ENCODE assay signal across 16 cellular contexts in the genomic region with DNA sequence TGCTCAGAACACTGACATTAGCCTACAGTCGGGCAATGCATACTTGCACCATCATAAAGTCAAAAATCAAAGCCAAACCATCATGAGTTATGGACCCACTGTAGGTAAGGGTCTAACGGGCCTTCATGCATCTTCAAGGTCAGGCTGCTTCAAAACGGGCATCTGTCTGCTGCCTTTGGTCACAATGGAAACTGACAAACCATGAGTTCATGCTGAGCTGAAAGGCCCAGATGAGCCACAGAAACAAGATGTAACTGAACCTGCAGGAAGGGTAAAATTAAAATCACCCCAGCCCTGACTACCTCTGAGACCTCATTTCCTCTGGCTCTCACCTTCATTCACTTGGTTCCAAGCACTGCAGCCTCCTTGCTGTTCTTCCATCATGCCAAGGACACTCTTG.
A peak's percentile ranks its signal among the peaks of the same experiment; 100 is the strongest.
DNase-seq lines count a peak whose midpoint lies in the region; TF ChIP-seq lines count a peak whose summit lies in the region.
"Had no signal": no experiment of that assay in that cellular context is flagged by ENCODE, and none has a peak within 500 bp of the region (broad histone marks: within the 10 kb centered on the region; RNA-seq: fewer than 3 reads in every experiment).

No MANE protein-coding gene starts in this region.

- H2AFZ ChIP-seq in neural progenitor cell (replicated peaks) (no peak overlapping the region), mammary epithelial cell (ENCODE audit: low read depth, low read length) (no peak overlapping the region)
- H2AFZ ChIP-seq: GM23248 had no signal

- H3K27ac ChIP-seq in BLaER1 treated with 17β-estradiol and CSF1 and Interleukin-3, amounts not matched to agents 10 nM and 100 nM = peak overlapping the region in 2 of 11 experiments; percentile 42 to 55; a peak in 4 of 22 replicates
- H3K27ac ChIP-seq in HUES64 (ENCODE audit: low read depth, low read length) (peak overlapping the region; percentile 23), cingulate gyrus (ENCODE audit: low read depth, low read length) (peak overlapping the region; percentile 65), neural progenitor cell (no peak overlapping the region), mammary epithelial cell (ENCODE audit: insufficient read depth, low read depth, low read length) (no peak overlapping the region)
- H3K27ac ChIP-seq: BLaER1 had no signal

- H3K4me3 Mint-ChIP-seq in neural progenitor cell = no peak overlapping the region
- H3K4me3 Mint-ChIP-seq: CD4-positive, CD25-positive, alpha-beta regulatory T cell had no signal

- H3K79me2 ChIP-seq in neural progenitor cell (ENCODE audit: low read depth) (no peaks in the 10 kb centered on the region), mammary epithelial cell (ENCODE audit: insufficient read depth, low read length) (no peaks in the 10 kb centered on the region)

- in situ Hi-C loops in mammary epithelial cell (cut with MboI; ENCODE audit: low sequenced_read_pairs in 2 of 2) = no loop called here
- in situ Hi-C loops in GM13977 (cut with MboI; ENCODE audit: low pct_unique_long_range_greater_than_20kb, low sequenced_read_pairs, unreplicated experiment) = no loop called here

- H3K9me3 Mint-ChIP-seq in neural progenitor cell = no peaks in the 10 kb centered on the region

- H3K36me3 ChIP-seq in BLaER1 treated with 17β-estradiol and CSF1 and Interleukin-3, amounts not matched to agents 10 nM and 100 nM = no peaks in the 10 kb centered on the region
- no peaks in the 10 kb centered on the region for H3K36me3 ChIP-seq in HUES64 (ENCODE audit: insufficient read depth, low read length)
- no peaks in the 10 kb centered on the region for H3K36me3 ChIP-seq in neural progenitor cell
- H3K36me3 ChIP-seq in mammary epithelial cell (ENCODE audit: insufficient read depth, low read length) = no peaks in the 10 kb centered on the region
- H3K36me3 ChIP-seq: BLaER1 had no signal

- no TSS peak for BruUV-seq in mammary epithelial cell (replicated peaks; lab: Mats Ljungman, UMichigan)

- H3K27me3 ChIP-seq in BLaER1 treated with 17β-estradiol and CSF1 and Interleukin-3, amounts not matched to agents 10 nM and 100 nM = no peaks in the 10 kb centered on the region
- no peaks in the 10 kb centered on the region for H3K27me3 ChIP-seq in HUES64 (ENCODE audit: insufficient read depth, low read length)
- H3K27me3 ChIP-seq in neural progenitor cell = no peaks in the 10 kb centered on the region
- H3K27me3 ChIP-seq in mammary epithelial cell (ENCODE audit: insufficient read depth, low read length) = no peaks in the 10 kb centered on the region
- H3K27me3 ChIP-seq: BLaER1 had no signal

- TF ChIP-seq POLR2A in lower leg skin (IDR thresholded peaks at IDR 0.05) = no peak

- no peaks in the 10 kb centered on the region for H4K20me1 ChIP-seq in BLaER1 treated with 17β-estradiol and CSF1 and Interleukin-3, amounts not matched to agents 10 nM and 100 nM
- peaks cover 15% of the 10 kb centered on the region for H4K20me1 ChIP-seq in neural progenitor cell (ENCODE audit: low read depth)
- no peaks in the 10 kb centered on the region for H4K20me1 ChIP-seq in mammary epithelial cell (ENCODE audit: insufficient read depth, low read length)
- H4K20me1 ChIP-seq: BLaER1 had no signal

- H3K9me3 ChIP-seq in BLaER1 treated with 17β-estradiol and CSF1 and Interleukin-3, amounts not matched to agents 10 nM and 100 nM (replicated peaks in 1 of 11) = no peaks in the 10 kb centered on the region
- H3K9me3 ChIP-seq in HUES64 (ENCODE audit: insufficient read depth, low read depth, low read length) (no peaks in the 10 kb centered on the region), neural progenitor cell (ENCODE audit: low read depth) (no peaks in the 10 kb centered on the region), mammary epithelial cell (replicated peaks; ENCODE audit: insufficient read depth, low read length) (no peaks in the 10 kb centered on the region)
- H3K9me3 ChIP-seq: BLaER1 had no signal

- peaks cover 25 to 51% (median 46%) of the 10 kb centered on the region in 10 experiments for H3K4me1 ChIP-seq in BLaER1 treated with 17β-estradiol and CSF1 and Interleukin-3, amounts not matched to agents 10 nM and 100 nM
- H3K4me1 ChIP-seq in HUES64 (ENCODE audit: insufficient read depth, low read length) (peaks cover 35% of the 10 kb centered on the region; the same call in 1 of the 2 replicates), neural progenitor cell (peaks cover 26% of the 10 kb centered on the region), mammary epithelial cell (ENCODE audit: insufficient read depth, low read length) (no peaks in the 10 kb centered on the region)

- DNase-seq in neural progenitor cell (ENCODE audit: low spot score) = no peak
- no peak for DNase-seq in RPMI8226
- DNase-seq in mammary epithelial cell = no peak
- DNase-seq in lower leg skin (ENCODE audit: low spot score in 2 of 2) = no peak
- no peak for DNase-seq in GM13977 (ENCODE audit: low spot score)
- DNase-seq: 8988T; AML-193; CD4-positive, CD25-positive, alpha-beta regulatory T cell; DMS53; GF-D8; H7 had no signal

- dilution Hi-C loops in mammary epithelial cell (cut with HindIII; ENCODE audit: low sequenced_read_pairs) = no loop called here

- H3K27me3 Mint-ChIP-seq in neural progenitor cell (ENCODE audit: insufficient read depth, low read depth) = peaks cover 8% of the 10 kb centered on the region
- H3K27me3 Mint-ChIP-seq: CD4-positive, CD25-positive, alpha-beta regulatory T cell had no signal

- H3F3A ChIP-seq in neural progenitor cell (ENCODE audit: low read depth) = peaks cover 6% of the 10 kb centered on the region

- H3K9ac ChIP-seq in BLaER1 treated with 17β-estradiol and CSF1 and Interleukin-3, amounts not matched to agents 10 nM and 100 nM = no peak overlapping the region
- H3K9ac ChIP-seq in HUES64 (ENCODE audit: low read depth, low read length) (no peak overlapping the region), neural progenitor cell (no peak overlapping the region), mammary epithelial cell (ENCODE audit: insufficient read depth, low read length) (no peak overlapping the region)
- H3K9ac ChIP-seq: BLaER1, GM23248 had no signal

- H3K4me1 Mint-ChIP-seq in neural progenitor cell = peaks cover 54% of the 10 kb centered on the region
- H3K4me1 Mint-ChIP-seq: CD4-positive, CD25-positive, alpha-beta regulatory T cell had no signal

- H3K36me3 Mint-ChIP-seq in neural progenitor cell = peaks cover 4% of the 10 kb centered on the region
- H3K36me3 Mint-ChIP-seq: CD4-positive, CD25-positive, alpha-beta regulatory T cell had no signal

- no peak overlapping the region for H3K4me3 ChIP-seq in BLaER1 treated with 17β-estradiol and CSF1 and Interleukin-3, amounts not matched to agents 10 nM and 100 nM
- H3K4me3 ChIP-seq in HUES64 (ENCODE audit: low read length) (no peak overlapping the region), neural progenitor cell (no peak overlapping the region), mammary epithelial cell (replicated peaks in 1 of 3; ENCODE audit: insufficient read depth in 1 of 3, low read depth in 2 of 3, low read length in 3 of 3) (no peak overlapping the region), lower leg skin (ENCODE audit: low read depth, poor library complexity, severe bottlenecking) (no peak overlapping the region)
- H3K4me3 ChIP-seq: BLaER1, GM23248 had no signal

- WGBS in HUES64 = 85% methylated on average over 3 of the region's 3 CpGs
- 83% methylated on average over 3 of the region's 3 CpGs for WGBS in mammary epithelial cell (ENCODE audit: low coverage, missing lambda C conversion rate)
- WGBS in lower leg skin, 2 donors = 81 to 88% methylated on average over 3 of the region's 3 CpGs

- H3K4me2 ChIP-seq in BLaER1 treated with 17β-estradiol and CSF1 and Interleukin-3, amounts not matched to agents 10 nM and 100 nM = peak overlapping the region in 10 of 11 experiments; percentile 27 to 70 (median 50); a peak in 19 of 22 replicates
- H3K4me2 ChIP-seq in neural progenitor cell (peak overlapping the region; percentile 12), mammary epithelial cell (ENCODE audit: insufficient read depth, low read depth, low read length) (no peak overlapping the region)

- CTCF ChIA-PET in mammary epithelial cell (lab: Charles Lee; ENCODE audit: low non-redundant PET) = no interaction called here

- TF ChIP-seq CTCF in neural progenitor cell (IDR thresholded peaks at IDR 0.05) (no peak), mammary epithelial cell (conservative IDR thresholded peaks at IDR 0.05 in 1 of 2, IDR thresholded peaks at IDR 0.05 in 1 of 2; ENCODE audit: extremely low read depth in 1 of 2, insufficient read depth in 1 of 2, low read depth in 1 of 2, low read length in 2 of 2) (no peak), lower leg skin (IDR thresholded peaks at IDR 0.05) (no peak), GM13977 (IDR thresholded peaks at IDR 0.05; ENCODE audit: extremely low read depth, insufficient read depth, missing control alignments) (no peak)

- intact Hi-C loops in mammary epithelial cell (cut with micrococcal nuclease) (no loop called here), lower leg skin (cut with DNase I; ENCODE audit: low total_unique reads) (no loop called here)

- peak overlapping the region; percentile 18 for H3K27ac Mint-ChIP-seq in neural progenitor cell
- H3K27ac Mint-ChIP-seq: CD4-positive, CD25-positive, alpha-beta regulatory T cell had no signal

Comparison
In these comparisons a context has a peak if more than half of its experiments do, and no peak if none do; other contexts are left out.
1. H3K27ac ChIP-seq: peak in HUES64 (single experiment) and cingulate gyrus (single experiment); none in neural progenitor cell (single experiment) and mammary epithelial cell (single experiment).